Comparison of ENCODE assay signal across 20 cellular contexts in the genomic region with DNA sequence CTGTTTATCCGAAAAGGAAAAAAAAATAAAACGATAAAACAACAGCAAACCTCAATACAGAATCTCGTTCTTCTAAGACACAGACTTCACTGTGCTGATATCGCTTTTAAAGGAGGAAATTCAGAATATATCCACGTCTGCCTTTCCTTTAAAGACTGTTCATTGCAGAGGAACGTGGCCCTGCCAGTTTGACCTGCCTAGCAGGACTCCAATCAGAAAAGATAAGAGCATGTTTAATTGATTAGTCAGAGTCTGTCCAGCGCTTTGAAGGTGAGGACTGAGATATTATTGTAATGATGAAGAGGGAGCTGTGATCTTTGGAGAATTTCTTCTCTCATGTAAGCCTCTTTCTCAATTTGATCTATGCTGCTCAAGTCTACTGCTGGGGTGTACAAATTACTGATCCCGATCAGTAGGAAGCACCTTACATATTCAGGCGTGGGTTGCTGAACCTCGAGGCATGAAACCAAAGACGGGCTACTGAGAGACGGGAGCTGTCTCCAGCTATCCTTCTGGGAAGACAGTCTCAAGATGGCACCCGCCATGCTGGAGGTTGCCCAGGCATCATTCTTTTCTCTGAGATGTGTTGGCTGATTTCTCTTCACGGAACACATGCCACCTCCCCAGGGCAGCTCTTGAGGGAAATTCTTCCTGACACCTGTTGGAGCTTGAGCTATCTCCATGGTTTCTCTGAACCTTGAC.
A peak's percentile ranks its signal among the peaks of the same experiment; 100 is the strongest.
DNase-seq lines count a peak whose midpoint lies in the region; ATAC-seq and TF ChIP-seq lines count a peak whose summit lies in the region.
"Had no signal": no experiment of that assay in that cellular context is flagged by ENCODE, and none has a peak within 500 bp of the region (broad histone marks: within the 10 kb centered on the region; RNA-seq: fewer than 3 reads in every experiment).

No MANE protein-coding gene starts in this region.

- no peak overlapping the region for H3K4me2 ChIP-seq in osteoblast (ENCODE audit: insufficient read depth, low read length)
- H3K4me2 ChIP-seq: KMS-11 had no signal

- no peak overlapping the region for H3K27ac ChIP-seq in osteoblast (ENCODE audit: low read depth, low read length)
- H3K27ac ChIP-seq: 22Rv1, KMS-11, SJSA1 had no signal

- no peak for ATAC-seq in activated CD8-positive, alpha-beta memory T cell treated with anti-CD3 and anti-CD28 coated beads, Interleukin-2, amount 10 ng/mL, durations not matched to agents 7 days and 5 days
- no peak for ATAC-seq in GM18511 (IDR thresholded peaks at IDR 0.05; ENCODE audit: unreplicated experiment)
- no peak for ATAC-seq in HG03354 (IDR thresholded peaks at IDR 0.05; ENCODE audit: poor library complexity, severe bottlenecking, unreplicated experiment)
- ATAC-seq: Panc1 had no signal

- H3K4me1 ChIP-seq in osteoblast (ENCODE audit: insufficient read depth, low read length), result no peaks in the 10 kb centered on the region
- H3K4me1 ChIP-seq: SJSA1 had no signal

- H3K79me2 ChIP-seq in osteoblast (ENCODE audit: insufficient read depth, low read length), result no peaks in the 10 kb centered on the region

- H3K27ac Mint-ChIP-seq in activated CD8-positive, alpha-beta memory T cell treated with anti-CD3 and anti-CD28 coated beads, Interleukin-2, amount 10 ng/mL, durations not matched to agents 7 days and 5 days, result no peak overlapping the region
- no peak overlapping the region for H3K27ac Mint-ChIP-seq in chondrocyte (ENCODE audit: unreplicated experiment)
- H3K27ac Mint-ChIP-seq: B cell had no signal

- H3K4me3 ChIP-seq in osteoblast (ENCODE audit: insufficient read depth, low read length), result no peak overlapping the region
- H3K4me3 ChIP-seq: SJSA1 had no signal

- H3K9me3 ChIP-seq in osteoblast (ENCODE audit: low read depth, low read length), result no peaks in the 10 kb centered on the region

- no peak for TF ChIP-seq CTCF in chondrocyte (IDR thresholded peaks at IDR 0.05)
- TF ChIP-seq CTCF in osteoblast (IDR thresholded peaks at IDR 0.05; ENCODE audit: extremely low read depth, low read depth, low read length), result no peak

- peaks cover 3% of the 10 kb centered on the region for H3K27me3 ChIP-seq in osteoblast (ENCODE audit: insufficient read depth, low read length)
- H3K27me3 ChIP-seq: SJSA1 had no signal

- H3K27me3 Mint-ChIP-seq in activated CD8-positive, alpha-beta memory T cell treated with anti-CD3 and anti-CD28 coated beads, Interleukin-2, amount 10 ng/mL, durations not matched to agents 7 days and 5 days, result no peaks in the 10 kb centered on the region
- H3K27me3 Mint-ChIP-seq in chondrocyte (ENCODE audit: low read depth), result peaks cover 35% of the 10 kb centered on the region
- H3K27me3 Mint-ChIP-seq: B cell had no signal

- H3K4me3 Mint-ChIP-seq in activated CD8-positive, alpha-beta memory T cell treated with anti-CD3 and anti-CD28 coated beads, Interleukin-2, amount 10 ng/mL, durations not matched to agents 7 days and 5 days, result no peak overlapping the region
- H3K4me3 Mint-ChIP-seq in chondrocyte (ENCODE audit: unreplicated experiment), result no peak overlapping the region
- H3K4me3 Mint-ChIP-seq: B cell had no signal

- CTCF ChIA-PET in activated CD8-positive, alpha-beta memory T cell treated with anti-CD3 and anti-CD28 coated beads, Interleukin-2, amount 10 ng/mL, durations not matched to agents 7 days and 5 days (lab: Charles Lee), result no interaction called here

- peaks cover 4% of the 10 kb centered on the region for H3K9me3 Mint-ChIP-seq in activated CD8-positive, alpha-beta memory T cell treated with anti-CD3 and anti-CD28 coated beads, Interleukin-2, amount 10 ng/mL, durations not matched to agents 7 days and 5 days (ENCODE audit: low read depth)
- peaks cover 7% of the 10 kb centered on the region for H3K9me3 Mint-ChIP-seq in chondrocyte (ENCODE audit: low read depth)

- DNase-seq in activated CD8-positive, alpha-beta memory T cell treated with anti-CD3 and anti-CD28 coated beads, Interleukin-2, amount 10 ng/mL, durations not matched to agents 7 days and 5 days, result peak; percentile 31
- no peak for DNase-seq in activated CD8-positive, alpha-beta memory T cell treated with anti-CD3 and anti-CD28 coated beads, Interleukin-2, amount 50 U/mL, for 4 hours
- peak; percentile 40 for DNase-seq in chondrocyte (ENCODE audit: low spot score)
- peak; percentile 3 for DNase-seq in osteoblast (ENCODE audit: insufficient read length, low spot score, missing footprints)
- DNase-seq in dedifferentiated amniotic fluid mesenchymal stem cell (ENCODE audit: extremely low spot score), result no peak
- DNase-seq in DMS153 treated with DMSO at 0.1 percent for 48 hours (lab: John Stamatoyannopoulos, UW; ENCODE audit: unreplicated experiment), result no peak
- DNase-seq: DMS 273 treated with DMSO at 0.1 percent for 48 hours, GDM1, HCEC 1CT, NCI-H1092, NCI-H1436 treated with DMSO at 0.1 percent for 48 hours, NCI-H2029, NCI-H526 had no signal

- H3K36me3 ChIP-seq in osteoblast (ENCODE audit: insufficient read depth, low read length), result no peaks in the 10 kb centered on the region
- H3K36me3 ChIP-seq: SJSA1 had no signal

- no peaks in the 10 kb centered on the region for H3K36me3 Mint-ChIP-seq in activated CD8-positive, alpha-beta memory T cell treated with anti-CD3 and anti-CD28 coated beads, Interleukin-2, amount 10 ng/mL, durations not matched to agents 7 days and 5 days
- no peaks in the 10 kb centered on the region for H3K36me3 Mint-ChIP-seq in chondrocyte (ENCODE audit: low read depth)

- H2AFZ ChIP-seq in osteoblast (ENCODE audit: low read length), result no peak overlapping the region

- H4K20me1 ChIP-seq in osteoblast (ENCODE audit: insufficient read depth, low read length), result no peaks in the 10 kb centered on the region

- H3K4me1 Mint-ChIP-seq in activated CD8-positive, alpha-beta memory T cell treated with anti-CD3 and anti-CD28 coated beads, Interleukin-2, amount 10 ng/mL, durations not matched to agents 7 days and 5 days, result no peaks in the 10 kb centered on the region
- peaks cover 3% of the 10 kb centered on the region for H3K4me1 Mint-ChIP-seq in chondrocyte (ENCODE audit: low read depth)
- H3K4me1 Mint-ChIP-seq: B cell had no signal

Comparison
In these comparisons a context has a peak if more than half of its experiments do, and no peak if none do; other contexts are left out.
1. DNase-seq: peak in activated CD8-positive, alpha-beta memory T cell treated with anti-CD3 and anti-CD28 coated beads, Interleukin-2, amount 10 ng/mL, durations not matched to agents 7 days and 5 days (single experiment), chondrocyte (single experiment) and osteoblast (single experiment); none in activated CD8-positive, alpha-beta memory T cell treated with anti-CD3 and anti-CD28 coated beads, Interleukin-2, amount 50 U/mL, for 4 hours (single experiment), dedifferentiated amniotic fluid mesenchymal stem cell (single experiment) and DMS153 treated with DMSO at 0.1 percent for 48 hours (single experiment).